1 cellular context compared by ENCODE assay signal in genomic region chr3:99562138-99562537, GRCh38.
TF ChIP-seq lines count a peak whose summit lies in the region.

No MANE protein-coding gene starts in this region.

TF ChIP-seq in IMR-90, 13 proteins besides CTCF, POLR2A, EP300 and RAD21 (continued from another document):
- no peak for TF ChIP-seq ELK1 (IDR thresholded peaks at IDR 0.05; ENCODE audit: borderline replicate concordance, low read depth, low read length)
